In genomic region chr19:41296323-41296935, GRCh38 we compare ENCODE assay signal across 12 cellular contexts. TPM values are rescaled to one million over a fixed set of nuclear protein-coding genes. Genes with fewer than 3 reads are reported as not detected.
DNase-seq lines count a peak whose midpoint lies in the region; ATAC-seq and TF ChIP-seq lines count a peak whose summit lies in the region.
"Had no signal": no experiment of that assay in that cellular context is flagged by ENCODE, and none has a peak within 500 bp of the region (broad histone marks: within the 10 kb centered on the region; RNA-seq: fewer than 3 reads in every experiment).

No MANE protein-coding gene starts in this region.

- no peaks in the 10 kb centered on the region for H3K9me2 ChIP-seq in GM23248 (ENCODE audit: insufficient read depth)

- no peak for TF ChIP-seq CTCF in esophagus squamous epithelium (IDR thresholded peaks at IDR 0.05)

- peak overlapping the region; percentile 96 to 99 for H3K27ac Mint-ChIP-seq in T-cell

- H3K4me1 Mint-ChIP-seq in T-cell: peaks cover 70 to 74% (median 72%) of the 10 kb centered on the region in 3 donors

- no peaks in the 10 kb centered on the region for H4K20me1 ChIP-seq in GM23248 (ENCODE audit: insufficient read depth)

- CTCF ChIA-PET in T-cell (lab: Charles Lee): interaction anchor here in 1 of 2 donors (0.5 kb wide), 1 partner anchor 85 kb away, joined by 3 read pairs; no protein-coding TSS in a partner anchor

- DNase-seq in GM23248 (no peak), T-cell (no peak), esophagus squamous epithelium (lab: John Stamatoyannopoulos, UW) (no peak), HUDEP-2 (lab: John Stamatoyannopoulos, UW; ENCODE audit: unreplicated experiment in 76 of 76) (no peak), mucosa of gallbladder (ENCODE audit: low spot score) (no peak)
- DNase-seq: central memory CD4-positive, alpha-beta T cell; GF-D8; kidney; NCI-H2081 had no signal

- H3K36me3 ChIP-seq in GM23248 (ENCODE audit: low read depth) (peaks cover 73% of the 10 kb centered on the region), esophagus squamous epithelium (peaks cover 35 to 100% (median 45%) of the 10 kb centered on the region in 3 donors), skeletal muscle tissue (ENCODE audit: control insufficient read depth in 3 of 3, insufficient read depth in 3 of 3, low read length in 3 of 3) (peaks cover 55 to 72% (median 67%) of the 10 kb centered on the region in 3 donors)

- H3K36me3 Mint-ChIP-seq in T-cell: peaks cover 76% of the 10 kb centered on the region

- H3K4me3 ChIP-seq in GM23248 (no peak overlapping the region), esophagus squamous epithelium (no peak overlapping the region), skeletal muscle tissue (ENCODE audit: low read length in 3 of 3) (no peak overlapping the region)

- 98% methylated on average over 2 of the region's 2 CpGs for WGBS in GM23248 (ENCODE audit: low coverage in 1 of 2, low lambda C conversion rate in 2 of 2, missing lambda C conversion rate in 2 of 2), 2 experiments
- 19 to 37% methylated on average over 2 of the region's 2 CpGs for WGBS in esophagus squamous epithelium, 2 donors

- ATAC-seq in T-cell (replicated peaks in 1 of 4) (no peak), HG03457 (IDR thresholded peaks at IDR 0.05; ENCODE audit: unreplicated experiment) (no peak), GM18861 (IDR thresholded peaks at IDR 0.05; ENCODE audit: unreplicated experiment) (no peak)

- H3F3A ChIP-seq in GM23248 (ENCODE audit: insufficient read depth): peaks cover 61% of the 10 kb centered on the region

- H3K27me3 ChIP-seq in GM23248 (replicated peaks; ENCODE audit: insufficient read depth) (no peaks in the 10 kb centered on the region), esophagus squamous epithelium (no peaks in the 10 kb centered on the region), skeletal muscle tissue (ENCODE audit: control insufficient read depth in 3 of 3, insufficient read depth in 3 of 3, low read length in 3 of 3) (no peaks in the 10 kb centered on the region)

- intact Hi-C loops in esophagus squamous epithelium (cut with DNase I): no loop called here

- no peak for TF ChIP-seq POLR2A in esophagus squamous epithelium (IDR thresholded peaks at IDR 0.05)

- no peaks in the 10 kb centered on the region for H3K9me3 ChIP-seq in GM23248 (ENCODE audit: low read depth)
- H3K9me3 ChIP-seq in esophagus squamous epithelium: no peaks in the 10 kb centered on the region
- H3K9me3 ChIP-seq in skeletal muscle tissue (ENCODE audit: control insufficient read depth in 3 of 3, low read length in 3 of 3): no peaks in the 10 kb centered on the region

- no peak overlapping the region for H2AFZ ChIP-seq in GM23248

- peaks cover 57% of the 10 kb centered on the region for H3K79me2 ChIP-seq in GM23248 (ENCODE audit: insufficient read depth)

- no peak overlapping the region for H3K4me2 ChIP-seq in GM23248 (ENCODE audit: unreplicated experiment)

- in situ Hi-C loops in GM23248 (cut with MboI): no loop called here

- H3K4me3 Mint-ChIP-seq in T-cell: peak overlapping the region in 1 of 3 donors; percentile 32

- H3K4me1 ChIP-seq in GM23248 (ENCODE audit: insufficient read depth): peaks cover 26% of the 10 kb centered on the region
- peaks cover 31 to 59% (median 56%) of the 10 kb centered on the region in 3 donors for H3K4me1 ChIP-seq in esophagus squamous epithelium
- peaks cover 46 to 47% (median 46%) of the 10 kb centered on the region in 3 donors for H3K4me1 ChIP-seq in skeletal muscle tissue (ENCODE audit: control insufficient read depth in 3 of 3, insufficient read depth in 3 of 3, low read length in 3 of 3)

- H3K9ac ChIP-seq in GM23248: peak overlapping the region; percentile 14; the same call in 1 of the 2 replicates
- H3K9ac ChIP-seq in skeletal muscle tissue (ENCODE audit: low read depth in 1 of 3, low read length in 3 of 3): no peak overlapping the region

- no peaks in the 10 kb centered on the region for H3K27me3 Mint-ChIP-seq in T-cell

- H3K27ac ChIP-seq in GM23248: peak overlapping the region; percentile 88
- H3K27ac ChIP-seq in esophagus squamous epithelium: peak overlapping the region; percentile 57 to 84 (median 83)
- H3K27ac ChIP-seq in skeletal muscle tissue (ENCODE audit: low read depth, low read length): peak overlapping the region; percentile 87

- POLR2A ChIA-PET in T-cell (lab: Charles Lee): interaction anchor here (1.2 to 2.8 kb wide), 3 partner anchors 10 to 33 kb away, joined by 3 to 17 read pairs (median 14); partner anchors contain the start of gene HNRNPUL1 (in 1 of the 2)

- H3K9me3 Mint-ChIP-seq in T-cell: no peaks in the 10 kb centered on the region

RNA-seq across cellular contexts. Expression of gene CCDC97, which starts 13.5 kb away (rescaled TPM):
- 5.2 and 5.9 TPM in 2 replicates for total RNA-seq in GM23248 (2014; rRNA removed; shearing (Covaris generic))
- polyA plus RNA-seq in GM23248 (2016; fragmentation: Nextera tagmentation; extraction: Ambion mirVana): 11.4 and 12.3 TPM in 2 replicates
- total RNA-seq in T-cell: 10 to 100 TPM; 38.9 to 61.5 (median 55.1) TPM
- total RNA-seq in esophagus squamous epithelium: 10 to 100 TPM in 3 of 4 donors, 1 to 10 TPM in 1; 9.4 to 19.5 (median 14.7) TPM
- total RNA-seq in skeletal muscle tissue: 8.9 TPM
- 26.2 TPM for total RNA-seq in mucosa of gallbladder

RNA-seq across cellular contexts. Expression of gene HNRNPUL1, which starts 32.3 kb away (rescaled TPM):
- 107 and 111 TPM in 2 replicates for total RNA-seq in GM23248 (2014; rRNA removed; shearing (Covaris generic))
- 105 and 112 TPM in 2 replicates for polyA plus RNA-seq in GM23248 (2016; fragmentation: Nextera tagmentation; extraction: Ambion mirVana)
- 100 to 1,000 TPM; 275 to 350 (median 307) TPM for total RNA-seq in T-cell
- 100 to 1,000 TPM in 3 of 4 donors, 10 to 100 TPM in 1; 98.1 to 127 (median 113) TPM for total RNA-seq in esophagus squamous epithelium
- 68.4 TPM for total RNA-seq in skeletal muscle tissue
- total RNA-seq in mucosa of gallbladder: 161 TPM

RNA-seq across cellular contexts. Expression of gene TGFB1, which starts 57.3 kb away (rescaled TPM):
- 21.4 and 23.5 TPM in 2 replicates for total RNA-seq in GM23248 (2014; rRNA removed; shearing (Covaris generic))
- polyA plus RNA-seq in GM23248 (2016; fragmentation: Nextera tagmentation; extraction: Ambion mirVana): 12.4 and 13.9 TPM in 2 replicates
- total RNA-seq in T-cell (100 to 1,000 TPM; 170 to 412 (median 206) TPM), esophagus squamous epithelium (10 to 100 TPM; 13.6 to 36.2 (median 31.9) TPM), skeletal muscle tissue (3.1 TPM), mucosa of gallbladder (47.1 TPM)
